Comparison of ENCODE assay signal across 8 cellular contexts in genomic region chr10:72297968-72298773, GRCh38. TPM values are rescaled to one million over a fixed set of nuclear protein-coding genes. Genes with fewer than 3 reads are reported as not detected.
DNase-seq lines count a peak whose midpoint lies in the region; ATAC-seq and TF ChIP-seq lines count a peak whose summit lies in the region.

No MANE protein-coding gene starts in this region.

- H3K9me3 Mint-ChIP-seq in dendritic cell treated with granulocyte-macrophage colony-stimulating factor and Interleukin-4, amounts not matched to agents 40 ng/mL and 50 ng/mL, for 4 days: no peaks in the 10 kb centered on the region

- no peaks in the 10 kb centered on the region for H3K36me3 Mint-ChIP-seq in dendritic cell treated with granulocyte-macrophage colony-stimulating factor and Interleukin-4, amounts not matched to agents 40 ng/mL and 50 ng/mL, for 4 days (ENCODE audit: low read depth)

- H3K4me1 Mint-ChIP-seq in dendritic cell treated with granulocyte-macrophage colony-stimulating factor and Interleukin-4, amounts not matched to agents 40 ng/mL and 50 ng/mL, for 4 days (ENCODE audit: low read depth): peaks cover 44% of the 10 kb centered on the region

- TF ChIP-seq RAD21 in liver (IDR thresholded peaks at IDR 0.05): peak in 1 of 2 donors; percentile 16

- 26% methylated on average over 44 of the region's 44 CpGs for WGBS in liver

- H3K4me3 ChIP-seq in liver (ENCODE audit: low read depth in 1 of 3, low read length in 3 of 3): peak overlapping the region in 2 of 3 donors; percentile 49 to 60

- peak overlapping the region; percentile 89 to 95 for H3K27ac ChIP-seq in liver (ENCODE audit: low read depth in 1 of 2, low read length in 2 of 2)

- H3K4me1 ChIP-seq in liver (ENCODE audit: control insufficient read depth in 4 of 4, insufficient read depth in 4 of 4, low read length in 3 of 4): peaks cover 0 to 6% (median 2%) of the 10 kb centered on the region in 4 donors

- intact Hi-C loops in dendritic cell treated with granulocyte-macrophage colony-stimulating factor and Interleukin-4, amounts not matched to agents 40 ng/mL and 50 ng/mL, for 4 days (cut with micrococcal nuclease): loop anchor here (1.0 kb wide), 1 partner anchor 25 kb away; the partner anchor contains the start of gene DDIT4

- peak overlapping the region; percentile 78 for H3K4me3 Mint-ChIP-seq in dendritic cell treated with granulocyte-macrophage colony-stimulating factor and Interleukin-4, amounts not matched to agents 40 ng/mL and 50 ng/mL, for 4 days

- peak; percentile 96 for DNase-seq in AG20443 (ENCODE audit: low spot score)
- DNase-seq in NCI-H446 (lab: John Stamatoyannopoulos, UW): peak; percentile 71 to 92
- peak; percentile 89 for DNase-seq in activated CD4-positive, alpha-beta T cell treated with anti-CD3 and anti-CD28 coated beads, Interleukin-2, amount 50 U/mL, for 1 hour
- peak; percentile 89 for DNase-seq in stimulated activated CD4-positive, alpha-beta T cell treated with anti-CD3 and anti-CD28 coated beads, Interleukin-4, amount 100 ng/mL, for 1 hour

- peak overlapping the region; percentile 91 for H3K27ac Mint-ChIP-seq in dendritic cell treated with granulocyte-macrophage colony-stimulating factor and Interleukin-4, amounts not matched to agents 40 ng/mL and 50 ng/mL, for 4 days

- H3K27me3 ChIP-seq in liver (ENCODE audit: control insufficient read depth in 4 of 4, insufficient read depth in 4 of 4, low read length in 3 of 4): no peaks in the 10 kb centered on the region

- TF ChIP-seq CTCF in liver (IDR thresholded peaks at IDR 0.05; ENCODE audit: low read depth, low read length, missing input control): no peak

- no peak overlapping the region for H3K9ac ChIP-seq in liver (ENCODE audit: low read depth in 1 of 2, low read length in 2 of 2)

- H3K27me3 Mint-ChIP-seq in dendritic cell treated with granulocyte-macrophage colony-stimulating factor and Interleukin-4, amounts not matched to agents 40 ng/mL and 50 ng/mL, for 4 days: peaks cover 9% of the 10 kb centered on the region

- no peaks in the 10 kb centered on the region for H3K9me3 ChIP-seq in liver (ENCODE audit: control insufficient read depth in 4 of 4, low read length in 3 of 4)

- no peaks in the 10 kb centered on the region for H3K36me3 ChIP-seq in liver (ENCODE audit: control insufficient read depth in 4 of 4, insufficient read depth in 3 of 4, low read depth in 1 of 4, low read length in 3 of 4)

- peak; percentile 76 for ATAC-seq in GM19035 (IDR thresholded peaks at IDR 0.05; ENCODE audit: unreplicated experiment)
- peak; percentile 72 for ATAC-seq in HG03342 (IDR thresholded peaks at IDR 0.05; ENCODE audit: unreplicated experiment)

TF ChIP-seq in liver, 16 proteins besides CTCF, POLR2A, EP300 and RAD21:
- TF ChIP-seq ZBTB33 (IDR thresholded peaks at IDR 0.05): no peak
- peak; percentile 36 for TF ChIP-seq SP1 (IDR thresholded peaks at IDR 0.05)

RNA-seq across cellular contexts. Expression of gene DDIT4, which starts 24.4 kb away (rescaled TPM):
- total RNA-seq in liver: 10 to 100 TPM; 18.4 to 39.9 TPM
- polyA plus RNA-seq in liver: 10 to 100 TPM; 47.4 to 69.0 TPM

RNA-seq across cellular contexts. Expression of gene DNAJB12, which starts 56.5 kb away (rescaled TPM):
- total RNA-seq in liver: 10 to 100 TPM; 17.5 to 22.0 TPM
- 10 to 100 TPM; 15.9 to 20.3 TPM for polyA plus RNA-seq in liver

Comparison
In these comparisons a context has a peak if more than half of its experiments do, and no peak if none do; other contexts are left out.
1. Peak in every context shown above with its lines: DNase-seq, ATAC-seq, H3K4me3 ChIP-seq and H3K27ac ChIP-seq.